In genomic region chr16:74776926-74777325, GRCh38 we compare ENCODE assay signal across 2 cellular contexts.
TF ChIP-seq lines count a peak whose summit lies in the region.

No MANE protein-coding gene starts in this region.

TF ChIP-seq in HEK293, 187 proteins besides CTCF, POLR2A, EP300 and RAD21 (continued from another document):
- no peak for TF ChIP-seq ATF2 (tag by site-specific recombination; IDR thresholded peaks at IDR 0.05; ENCODE audit: low read depth)
- TF ChIP-seq ZNF37A (tag by site-specific recombination; IDR thresholded peaks at IDR 0.05), result no peak
- TF ChIP-seq MYNN (tag by site-specific recombination; IDR thresholded peaks at IDR 0.05; ENCODE audit: borderline replicate concordance), result no peak
- no peak for TF ChIP-seq ZBTB6 (tag by site-specific recombination; IDR thresholded peaks at IDR 0.05)
- TF ChIP-seq ZNF18 (tag by site-specific recombination; IDR thresholded peaks at IDR 0.05), result no peak
- TF ChIP-seq KLF8 (tag by site-specific recombination; IDR thresholded peaks at IDR 0.05), result no peak
- 0 out of 2 replicates have a peak, but pooled peaks have one; percentile 22 for TF ChIP-seq KLF10 (tag by site-specific recombination; IDR thresholded peaks at IDR 0.05)

TF ChIP-seq in K562, 482 proteins besides CTCF, POLR2A, EP300 and RAD21 (continued from another document):
- TF ChIP-seq ZBTB40 (IDR thresholded peaks at IDR 0.05) (peak; percentile 93), ZBTB40 (CRISPR knock-in tag; IDR thresholded peaks at IDR 0.05) (peak; percentile 84), HLTF (IDR thresholded peaks at IDR 0.05) (no peak), CEBPZ (IDR thresholded peaks at IDR 0.05; ENCODE audit: borderline replicate concordance, low read depth, low read length) (no peak), DNMT1 (IDR thresholded peaks at IDR 0.05) (no peak), ZNF609 (CRISPR knock-in tag; IDR thresholded peaks at IDR 0.05; ENCODE audit: borderline replicate concordance) (no peak)
